ENCODE assay signal across 9 cellular contexts in genomic region chr17:50101346-50102163, GRCh38. TPM values are rescaled to one million over a fixed set of nuclear protein-coding genes. Genes with fewer than 3 reads are reported as not detected.
DNase-seq lines count a peak whose midpoint lies in the region; ATAC-seq and TF ChIP-seq lines count a peak whose summit lies in the region.
"Had no signal": no experiment of that assay in that cellular context is flagged by ENCODE, and none has a peak within 500 bp of the region (broad histone marks: within the 10 kb centered on the region; RNA-seq: fewer than 3 reads in every experiment).

No MANE protein-coding gene starts in this region.

- no peaks in the 10 kb centered on the region for H3K9me3 Mint-ChIP-seq in endodermal cell

- ATAC-seq in thoracic aorta (ENCODE audit: insufficient number of reproducible peaks, low FRiP score, low read depth) = no peak

- peaks cover 25% of the 10 kb centered on the region for H3K4me1 Mint-ChIP-seq in endodermal cell

- no peaks in the 10 kb centered on the region for H3K27me3 Mint-ChIP-seq in endodermal cell (ENCODE audit: insufficient read depth)

- H3K4me1 ChIP-seq in endodermal cell (ENCODE audit: control insufficient read depth, insufficient read depth, low read length) (peaks cover 7% of the 10 kb centered on the region), thoracic aorta (ENCODE audit: control insufficient read depth in 1 of 2, low read depth in 2 of 2) (peaks cover 7 to 45% of the 10 kb centered on the region in 2 donors)

- H3K4me3 ChIP-seq in endodermal cell (ENCODE audit: low read length) (no peak overlapping the region), thoracic aorta (no peak overlapping the region)

- H3K36me3 Mint-ChIP-seq in endodermal cell (ENCODE audit: low read depth) = peaks cover 15% of the 10 kb centered on the region

- 26 to 45% methylated on average over 6 to 17 of the region's 17 CpGs for WGBS in endodermal cell (ENCODE audit: insufficient coverage in 1 of 2, insufficient read length in 1 of 2), 2 experiments

- TF ChIP-seq CTCF in endodermal cell (conservative IDR thresholded peaks at IDR 0.05) = peak; percentile 59
- TF ChIP-seq CTCF in thoracic aorta (IDR thresholded peaks at IDR 0.05) = no peak

- H3K36me3 ChIP-seq in endodermal cell (ENCODE audit: control insufficient read depth, insufficient read depth, low read length) (peaks cover 8% of the 10 kb centered on the region), thoracic aorta (peaks cover 43% of the 10 kb centered on the region)

- peak overlapping the region; percentile 22 for H3K4me3 Mint-ChIP-seq in endodermal cell

- no peaks in the 10 kb centered on the region for H3K27me3 ChIP-seq in endodermal cell (ENCODE audit: control insufficient read depth, insufficient read depth, low read length, poor library complexity, severe bottlenecking)
- H3K27me3 ChIP-seq in thoracic aorta (replicated peaks; ENCODE audit: insufficient read depth) = no peaks in the 10 kb centered on the region

- TF ChIP-seq POLR2A in erythroblast (IDR thresholded peaks at IDR 0.05; ENCODE audit: low read length) = no peak

- H3K9me3 ChIP-seq in endodermal cell (ENCODE audit: control insufficient read depth, low read length) (no peaks in the 10 kb centered on the region), thoracic aorta (no peaks in the 10 kb centered on the region)

- peak overlapping the region; percentile 72 for H3K27ac Mint-ChIP-seq in endodermal cell

- DNase-seq in NCI-H2107 (lab: John Stamatoyannopoulos, UW) = peak; percentile 16
- DNase-seq in endodermal cell = peak; percentile 90
- DNase-seq in medulla oblongata (ENCODE audit: extremely low spot score) = peak; percentile 13
- no peak for DNase-seq in thoracic aorta (ENCODE audit: low spot score)
- DNase-seq in amniotic stem cell (lab: John Stamatoyannopoulos, UW) = no peak
- no peak for DNase-seq in erythroblast (lab: John Stamatoyannopoulos, UW)
- DNase-seq in activated CD8-positive, alpha-beta memory T cell treated with anti-CD3 and anti-CD28 coated beads, Interleukin-2, amount 50 U/mL, for 48 hours = no peak
- DNase-seq in midbrain (lab: John Stamatoyannopoulos, UW) = no peak
- DNase-seq: NCI-H524 had no signal

- H3K9ac ChIP-seq in endodermal cell (ENCODE audit: extremely low read depth, low read length, poor library complexity, severe bottlenecking) = no peak overlapping the region

- H3K27ac ChIP-seq in endodermal cell (ENCODE audit: low read depth, low read length) (peak overlapping the region; percentile 8), thoracic aorta (peak overlapping the region; percentile 8 to 62)

RNA-seq across cellular contexts. Expression of gene PDK2, which starts 6.4 kb away (rescaled TPM):
- total RNA-seq in endodermal cell (10 to 100 TPM; 23.0 to 24.2 TPM), thoracic aorta (10 to 100 TPM; 35.5 to 74.9 TPM)
- polyA plus RNA-seq in endodermal cell (2013, experiment 1 of 2) = 24.0 TPM
- polyA plus RNA-seq in endodermal cell (2013, experiment 2 of 2) = 20.7 TPM

RNA-seq across cellular contexts. Expression of gene SAMD14, which starts 28.4 kb away (rescaled TPM):
- total RNA-seq in endodermal cell (10 to 100 TPM in 1 of 2 donors, 1 to 10 TPM in 1; 9.5 to 23.2 TPM), thoracic aorta (10 to 100 TPM in 1 of 2 donors, 1 to 10 TPM in 1; 9.7 to 11.5 TPM)
- polyA plus RNA-seq in endodermal cell (2013, experiment 1 of 2) = 28.9 TPM
- 28.6 TPM for polyA plus RNA-seq in endodermal cell (2013, experiment 2 of 2)

RNA-seq across cellular contexts. Expression of gene ITGA3, which starts 45.6 kb away (rescaled TPM):
- total RNA-seq in endodermal cell = 10 to 100 TPM; 16.6 to 21.7 TPM
- 12.1 TPM for polyA plus RNA-seq in endodermal cell (2013, experiment 1 of 2)
- 14.6 TPM for polyA plus RNA-seq in endodermal cell (2013, experiment 2 of 2)
- 100 to 1,000 TPM; 197 to 260 TPM for total RNA-seq in thoracic aorta

RNA-seq across cellular contexts. Expression of gene PPP1R9B, which starts 48.9 kb away (rescaled TPM):
- total RNA-seq in endodermal cell (10 to 100 TPM; 24.1 to 34.6 TPM), thoracic aorta (10 to 100 TPM; 53.3 to 67.1 TPM)
- 27.5 TPM for polyA plus RNA-seq in endodermal cell (2013, experiment 1 of 2)
- polyA plus RNA-seq in endodermal cell (2013, experiment 2 of 2) = 28.4 TPM

Comparison
In these comparisons a context has a peak if more than half of its experiments do, and no peak if none do; other contexts are left out.
1. DNase-seq: peak in NCI-H2107 (single experiment), endodermal cell (single experiment) and medulla oblongata (single experiment); none in thoracic aorta (single experiment), amniotic stem cell (single experiment), erythroblast (0 of 2), activated CD8-positive, alpha-beta memory T cell treated with anti-CD3 and anti-CD28 coated beads, Interleukin-2, amount 50 U/mL, for 48 hours (single experiment) and midbrain (single experiment).
2. RNA of gene ITGA3, which starts 45.6 kb away (total RNA-seq): 197 to 260 TPM in thoracic aorta; 16.6 to 21.7 TPM in endodermal cell; every median in the first group is over 4 times any median in the second.